Comparison of ENCODE assay signal across 1 cellular context in the genomic region with DNA sequence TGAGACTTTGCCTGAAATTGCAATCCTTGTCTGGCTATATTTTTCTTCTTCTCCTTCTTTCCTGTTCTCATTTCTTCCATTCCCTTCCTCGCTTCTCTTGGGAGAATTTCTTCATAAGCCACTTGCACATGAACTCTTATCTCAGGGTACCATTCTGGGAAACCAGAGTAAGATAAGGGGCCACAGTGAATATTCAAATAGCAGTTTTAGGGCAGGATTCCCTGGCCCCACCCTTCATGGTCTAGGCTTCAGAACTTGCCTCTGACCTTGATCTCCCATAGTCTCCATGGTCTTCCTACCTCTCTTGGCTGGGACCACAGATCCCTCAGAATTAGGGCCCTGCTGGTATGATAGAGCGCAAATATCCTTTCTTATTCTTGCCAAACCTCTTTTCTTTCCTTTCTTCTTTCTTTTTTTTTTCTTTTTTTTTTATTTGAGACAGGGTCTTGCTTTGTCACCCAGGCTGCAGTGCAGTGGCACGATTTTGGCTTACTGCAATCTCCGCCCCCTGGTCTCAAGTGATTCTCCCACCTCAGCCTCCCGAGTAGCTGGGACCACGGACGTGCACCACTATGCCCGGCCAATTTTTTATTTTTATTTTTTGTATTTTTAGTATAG.
TF ChIP-seq lines count a peak whose summit lies in the region.

No MANE protein-coding gene starts in this region.

TF ChIP-seq in K562, 482 proteins besides CTCF, POLR2A, EP300 and RAD21 (continued from another document and continues in another):
- TF ChIP-seq, protein P1, sequence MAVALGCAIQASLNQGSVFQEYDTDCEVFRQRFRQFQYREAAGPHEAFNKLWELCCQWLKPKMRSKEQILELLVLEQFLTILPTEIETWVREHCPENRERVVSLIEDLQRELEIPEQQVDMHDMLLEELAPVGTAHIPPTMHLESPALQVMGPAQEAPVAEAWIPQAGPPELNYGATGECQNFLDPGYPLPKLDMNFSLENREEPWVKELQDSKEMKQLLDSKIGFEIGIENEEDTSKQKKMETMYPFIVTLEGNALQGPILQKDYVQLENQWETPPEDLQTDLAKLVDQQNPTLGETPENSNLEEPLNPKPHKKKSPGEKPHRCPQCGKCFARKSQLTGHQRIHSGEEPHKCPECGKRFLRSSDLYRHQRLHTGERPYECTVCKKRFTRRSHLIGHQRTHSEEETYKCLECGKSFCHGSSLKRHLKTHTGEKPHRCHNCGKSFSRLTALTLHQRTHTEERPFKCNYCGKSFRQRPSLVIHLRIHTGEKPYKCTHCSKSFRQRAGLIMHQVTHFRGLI (CRISPR knock-in tag; IDR thresholded peaks at IDR 0.05) = 0 out of 2 replicates have a peak, but pooled peaks have one; percentile 12
- TF ChIP-seq FOXP4 (CRISPR knock-in tag; IDR thresholded peaks at IDR 0.05; ENCODE audit: borderline replicate concordance) = no peak
- TF ChIP-seq, protein P2, sequence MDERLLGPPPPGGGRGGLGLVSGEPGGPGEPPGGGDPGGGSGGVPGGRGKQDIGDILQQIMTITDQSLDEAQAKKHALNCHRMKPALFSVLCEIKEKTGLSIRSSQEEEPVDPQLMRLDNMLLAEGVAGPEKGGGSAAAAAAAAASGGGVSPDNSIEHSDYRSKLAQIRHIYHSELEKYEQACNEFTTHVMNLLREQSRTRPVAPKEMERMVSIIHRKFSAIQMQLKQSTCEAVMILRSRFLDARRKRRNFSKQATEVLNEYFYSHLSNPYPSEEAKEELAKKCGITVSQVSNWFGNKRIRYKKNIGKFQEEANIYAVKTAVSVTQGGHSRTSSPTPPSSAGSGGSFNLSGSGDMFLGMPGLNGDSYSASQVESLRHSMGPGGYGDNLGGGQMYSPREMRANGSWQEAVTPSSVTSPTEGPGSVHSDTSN (CRISPR knock-in tag; IDR thresholded peaks at IDR 0.05; ENCODE audit: low read depth) = no peak
- TF ChIP-seq, protein P2 (tag; conservative IDR thresholded peaks at IDR 0.05; ENCODE audit: low read depth) = no peak
- TF ChIP-seq MAX (CRISPR knock-in tag; IDR thresholded peaks at IDR 0.05) = no peak
- no peak for TF ChIP-seq GTF3C2 (IDR thresholded peaks at IDR 0.05; ENCODE audit: borderline replicate concordance, extremely low read depth, insufficient read length)
- peak in 1 of 2 experiments; percentile 71; a peak in 1 of 4 replicates for TF ChIP-seq TEAD1 (CRISPR knock-in tag; IDR thresholded peaks at IDR 0.05)
- TF ChIP-seq FOXA3 (CRISPR knock-in tag; conservative IDR thresholded peaks at IDR 0.05 in 1 of 2, IDR thresholded peaks at IDR 0.05 in 1 of 2) = no peak
- TF ChIP-seq LCOR (CRISPR knock-in tag; IDR thresholded peaks at IDR 0.05) = no peak; the same call in 1 of the 2 replicates
- TF ChIP-seq ZNF785 (CRISPR knock-in tag; IDR thresholded peaks at IDR 0.05) = no peak
- no peak for TF ChIP-seq ZNF239 (CRISPR knock-in tag; IDR thresholded peaks at IDR 0.05)
- no peak for TF ChIP-seq ZNF436 (CRISPR knock-in tag; IDR thresholded peaks at IDR 0.05)
- TF ChIP-seq ZC3H4 (CRISPR knock-in tag; IDR thresholded peaks at IDR 0.05; ENCODE audit: borderline replicate concordance) = no peak
- TF ChIP-seq ZNF583 (CRISPR knock-in tag; IDR thresholded peaks at IDR 0.05) = peak; percentile 80; the same call in 1 of the 2 replicates
- no peak for TF ChIP-seq TARDBP (IDR thresholded peaks at IDR 0.05)
- TF ChIP-seq ARHGAP35 (IDR thresholded peaks at IDR 0.05; ENCODE audit: partially characterized antibody) = no peak
- no peak for TF ChIP-seq ELF1 (tag; IDR thresholded peaks at IDR 0.05)
- peak; percentile 84 for TF ChIP-seq HDAC3 (IDR thresholded peaks at IDR 0.05; ENCODE audit: borderline replicate concordance, partially characterized antibody)
- TF ChIP-seq, protein P3, sequence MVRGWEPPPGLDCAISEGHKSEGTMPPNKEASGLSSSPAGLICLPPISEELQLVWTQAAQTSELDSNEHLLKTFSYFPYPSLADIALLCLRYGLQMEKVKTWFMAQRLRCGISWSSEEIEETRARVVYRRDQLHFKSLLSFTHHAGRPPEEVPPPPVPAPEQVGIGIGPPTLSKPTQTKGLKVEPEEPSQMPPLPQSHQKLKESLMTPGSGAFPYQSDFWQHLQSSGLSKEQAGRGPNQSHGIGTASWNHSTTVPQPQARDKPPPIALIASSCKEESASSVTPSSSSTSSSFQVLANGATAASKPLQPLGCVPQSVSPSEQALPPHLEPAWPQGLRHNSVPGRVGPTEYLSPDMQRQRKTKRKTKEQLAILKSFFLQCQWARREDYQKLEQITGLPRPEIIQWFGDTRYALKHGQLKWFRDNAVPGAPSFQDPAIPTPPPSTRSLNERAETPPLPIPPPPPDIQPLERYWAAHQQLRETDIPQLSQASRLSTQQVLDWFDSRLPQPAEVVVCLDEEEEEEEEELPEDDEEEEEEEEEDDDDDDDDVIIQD (CRISPR knock-in tag; IDR thresholded peaks at IDR 0.05) = no peak
- peak; percentile 93 for TF ChIP-seq CHAMP1 (IDR thresholded peaks at IDR 0.05)
- TF ChIP-seq ZNF175 (CRISPR knock-in tag; IDR thresholded peaks at IDR 0.05; ENCODE audit: low read depth) = no peak
- TF ChIP-seq TCF7L2 (IDR thresholded peaks at IDR 0.05; ENCODE audit: low read depth, low read length) = no peak
- no peak for TF ChIP-seq ZBTB1 (CRISPR knock-in tag; IDR thresholded peaks at IDR 0.05; ENCODE audit: borderline replicate concordance, low read depth)
- TF ChIP-seq PRPF4 (IDR thresholded peaks at IDR 0.05; ENCODE audit: insufficient read depth, low read depth, low read length, poor library complexity, severe bottlenecking) = no peak
- TF ChIP-seq TAL1 (IDR thresholded peaks at IDR 0.05) = peak; percentile 93
- TF ChIP-seq, protein P4, sequence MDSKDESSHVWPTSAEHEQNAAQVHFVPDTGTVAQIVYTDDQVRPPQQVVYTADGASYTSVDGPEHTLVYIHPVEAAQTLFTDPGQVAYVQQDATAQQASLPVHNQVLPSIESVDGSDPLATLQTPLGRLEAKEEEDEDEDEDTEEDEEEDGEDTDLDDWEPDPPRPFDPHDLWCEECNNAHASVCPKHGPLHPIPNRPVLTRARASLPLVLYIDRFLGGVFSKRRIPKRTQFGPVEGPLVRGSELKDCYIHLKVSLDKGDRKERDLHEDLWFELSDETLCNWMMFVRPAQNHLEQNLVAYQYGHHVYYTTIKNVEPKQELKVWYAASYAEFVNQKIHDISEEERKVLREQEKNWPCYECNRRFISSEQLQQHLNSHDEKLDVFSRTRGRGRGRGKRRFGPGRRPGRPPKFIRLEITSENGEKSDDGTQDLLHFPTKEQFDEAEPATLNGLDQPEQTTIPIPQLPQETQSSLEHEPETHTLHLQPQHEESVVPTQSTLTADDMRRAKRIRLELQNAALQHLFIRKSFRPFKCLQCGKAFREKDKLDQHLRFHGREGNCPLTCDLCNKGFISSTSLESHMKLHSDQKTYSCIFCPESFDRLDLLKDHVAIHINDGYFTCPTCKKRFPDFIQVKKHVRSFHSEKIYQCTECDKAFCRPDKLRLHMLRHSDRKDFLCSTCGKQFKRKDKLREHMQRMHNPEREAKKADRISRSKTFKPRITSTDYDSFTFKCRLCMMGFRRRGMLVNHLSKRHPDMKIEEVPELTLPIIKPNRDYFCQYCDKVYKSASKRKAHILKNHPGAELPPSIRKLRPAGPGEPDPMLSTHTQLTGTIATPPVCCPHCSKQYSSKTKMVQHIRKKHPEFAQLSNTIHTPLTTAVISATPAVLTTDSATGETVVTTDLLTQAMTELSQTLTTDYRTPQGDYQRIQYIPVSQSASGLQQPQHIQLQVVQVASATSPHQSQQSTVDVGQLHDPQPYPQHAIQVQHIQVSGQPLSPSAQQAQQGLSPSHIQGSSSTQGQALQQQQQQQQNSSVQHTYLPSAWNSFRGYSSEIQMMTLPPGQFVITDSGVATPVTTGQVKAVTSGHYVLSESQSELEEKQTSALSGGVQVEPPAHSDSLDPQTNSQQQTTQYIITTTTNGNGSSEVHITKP (IDR thresholded peaks at IDR 0.05; ENCODE audit: partially characterized antibody) = no peak
- no peak for TF ChIP-seq ZNF143 (CRISPR knock-in tag; IDR thresholded peaks at IDR 0.05)
- 0 out of 4 replicates have a peak, but pooled peaks of 1 of the 2 experiments have one; percentile 18 for TF ChIP-seq FOXK2 (conservative IDR thresholded peaks at IDR 0.05 in 1 of 2, IDR thresholded peaks at IDR 0.05 in 1 of 2; ENCODE audit: low read depth in 2 of 2)
- TF ChIP-seq, protein P5, sequence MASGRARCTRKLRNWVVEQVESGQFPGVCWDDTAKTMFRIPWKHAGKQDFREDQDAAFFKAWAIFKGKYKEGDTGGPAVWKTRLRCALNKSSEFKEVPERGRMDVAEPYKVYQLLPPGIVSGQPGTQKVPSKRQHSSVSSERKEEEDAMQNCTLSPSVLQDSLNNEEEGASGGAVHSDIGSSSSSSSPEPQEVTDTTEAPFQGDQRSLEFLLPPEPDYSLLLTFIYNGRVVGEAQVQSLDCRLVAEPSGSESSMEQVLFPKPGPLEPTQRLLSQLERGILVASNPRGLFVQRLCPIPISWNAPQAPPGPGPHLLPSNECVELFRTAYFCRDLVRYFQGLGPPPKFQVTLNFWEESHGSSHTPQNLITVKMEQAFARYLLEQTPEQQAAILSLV (tag; IDR thresholded peaks at IDR 0.05) = no peak
- TF ChIP-seq ZNF311 (CRISPR knock-in tag; IDR thresholded peaks at IDR 0.05) = no peak
- TF ChIP-seq ZNF212 (CRISPR knock-in tag; IDR thresholded peaks at IDR 0.05) = no peak
- peak; percentile 68; the same call in 1 of the 2 replicates for TF ChIP-seq NFIC (IDR thresholded peaks at IDR 0.05)
- no peak for TF ChIP-seq RBM17 (IDR thresholded peaks at IDR 0.05; ENCODE audit: borderline replicate concordance, low read depth, low read length)
- no peak for TF ChIP-seq SIN3A (IDR thresholded peaks at IDR 0.05; ENCODE audit: borderline replicate concordance in 2 of 2, control insufficient read depth in 1 of 2, low read depth in 2 of 2, low read length in 2 of 2)
- no peak; the same call in 1 of the 2 replicates for TF ChIP-seq FOXJ2 (tag; IDR thresholded peaks at IDR 0.05)
- TF ChIP-seq TEAD2 (tag; IDR thresholded peaks at IDR 0.05) = no peak
- no peak for TF ChIP-seq SRSF1 (IDR thresholded peaks at IDR 0.05; ENCODE audit: low read depth, low read length)
